In the genomic region with DNA sequence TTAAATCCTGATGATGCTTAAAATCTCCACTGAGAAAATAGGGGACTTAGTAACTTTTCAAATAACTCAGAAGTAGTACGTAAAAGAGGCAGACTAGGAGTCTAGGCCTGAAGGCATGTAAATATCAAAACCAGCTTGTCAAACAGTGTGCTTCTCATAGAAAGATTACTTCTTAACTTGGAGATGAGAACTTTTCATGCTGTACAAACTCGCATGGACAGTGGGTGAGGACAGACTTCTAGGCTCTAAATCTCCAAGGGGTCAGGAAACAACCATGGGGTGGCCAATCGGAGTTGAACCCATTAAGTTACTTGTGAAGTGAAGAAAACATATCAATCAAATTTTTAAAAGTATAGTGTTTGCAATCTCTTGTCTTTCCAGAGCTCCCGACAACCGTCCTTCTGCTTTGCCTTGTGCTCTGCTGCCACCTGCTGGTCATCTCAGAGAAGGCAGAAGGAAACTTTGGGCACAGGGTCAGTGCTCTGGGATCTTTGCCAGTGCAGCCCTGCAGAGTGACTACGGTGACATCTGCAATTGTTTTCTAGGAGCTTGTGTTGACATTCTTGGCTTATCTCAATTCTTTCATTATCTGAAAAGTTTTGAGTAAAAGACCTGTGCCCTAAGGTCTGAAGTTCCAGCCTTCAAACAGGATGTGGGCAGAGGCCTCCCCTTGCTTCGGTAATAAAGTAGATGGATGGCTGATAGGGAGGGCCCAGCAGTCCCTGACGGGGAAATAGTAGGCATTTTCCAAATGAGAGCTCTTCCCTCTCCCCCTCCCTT, we compare ENCODE assay signal across 1 cellular context.
TF ChIP-seq lines count a peak whose summit lies in the region.

No MANE protein-coding gene starts in this region.

TF ChIP-seq in K562, 482 proteins besides CTCF, POLR2A, EP300 and RAD21 (continued from another document and continues in another):
- TF ChIP-seq, protein P1, sequence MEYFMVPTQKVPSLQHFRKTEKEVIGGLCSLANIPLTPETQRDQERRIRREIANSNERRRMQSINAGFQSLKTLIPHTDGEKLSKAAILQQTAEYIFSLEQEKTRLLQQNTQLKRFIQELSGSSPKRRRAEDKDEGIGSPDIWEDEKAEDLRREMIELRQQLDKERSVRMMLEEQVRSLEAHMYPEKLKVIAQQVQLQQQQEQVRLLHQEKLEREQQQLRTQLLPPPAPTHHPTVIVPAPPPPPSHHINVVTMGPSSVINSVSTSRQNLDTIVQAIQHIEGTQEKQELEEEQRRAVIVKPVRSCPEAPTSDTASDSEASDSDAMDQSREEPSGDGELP (CRISPR knock-in tag; IDR thresholded peaks at IDR 0.05; ENCODE audit: borderline replicate concordance) = peak; percentile 59; the same call in 1 of the 2 replicates
- peak in 1 of 2 experiments; percentile 92; a peak in 2 of 4 replicates for TF ChIP-seq RCOR1 (IDR thresholded peaks at IDR 0.05; ENCODE audit: borderline replicate concordance in 1 of 2, low read depth in 2 of 2, low read length in 2 of 2)
- TF ChIP-seq ZNF76 (CRISPR knock-in tag; IDR thresholded peaks at IDR 0.05; ENCODE audit: borderline replicate concordance) = no peak
- TF ChIP-seq MBD2 (IDR thresholded peaks at IDR 0.05; ENCODE audit: borderline replicate concordance, low read depth) = no peak
- TF ChIP-seq LCOR (CRISPR knock-in tag; IDR thresholded peaks at IDR 0.05) = peak; percentile 83; the same call in 1 of the 2 replicates
- no peak for TF ChIP-seq SREBF1 (IDR thresholded peaks at IDR 0.05; ENCODE audit: borderline replicate concordance, low read depth, low read length)
- peak; percentile 85 for TF ChIP-seq ETV1 (tag; conservative IDR thresholded peaks at IDR 0.05; ENCODE audit: low read depth)
- TF ChIP-seq HOMEZ (CRISPR knock-in tag; IDR thresholded peaks at IDR 0.05) = no peak
- no peak for TF ChIP-seq NFE2L1 (tag; IDR thresholded peaks at IDR 0.05; ENCODE audit: borderline replicate concordance, low read depth)
- TF ChIP-seq ZNF354B (CRISPR knock-in tag; IDR thresholded peaks at IDR 0.05) = no peak
- 0 out of 2 replicates have a peak, but pooled peaks have one; percentile 14 for TF ChIP-seq ZBTB12 (CRISPR knock-in tag; IDR thresholded peaks at IDR 0.05)
- TF ChIP-seq, protein P2, sequence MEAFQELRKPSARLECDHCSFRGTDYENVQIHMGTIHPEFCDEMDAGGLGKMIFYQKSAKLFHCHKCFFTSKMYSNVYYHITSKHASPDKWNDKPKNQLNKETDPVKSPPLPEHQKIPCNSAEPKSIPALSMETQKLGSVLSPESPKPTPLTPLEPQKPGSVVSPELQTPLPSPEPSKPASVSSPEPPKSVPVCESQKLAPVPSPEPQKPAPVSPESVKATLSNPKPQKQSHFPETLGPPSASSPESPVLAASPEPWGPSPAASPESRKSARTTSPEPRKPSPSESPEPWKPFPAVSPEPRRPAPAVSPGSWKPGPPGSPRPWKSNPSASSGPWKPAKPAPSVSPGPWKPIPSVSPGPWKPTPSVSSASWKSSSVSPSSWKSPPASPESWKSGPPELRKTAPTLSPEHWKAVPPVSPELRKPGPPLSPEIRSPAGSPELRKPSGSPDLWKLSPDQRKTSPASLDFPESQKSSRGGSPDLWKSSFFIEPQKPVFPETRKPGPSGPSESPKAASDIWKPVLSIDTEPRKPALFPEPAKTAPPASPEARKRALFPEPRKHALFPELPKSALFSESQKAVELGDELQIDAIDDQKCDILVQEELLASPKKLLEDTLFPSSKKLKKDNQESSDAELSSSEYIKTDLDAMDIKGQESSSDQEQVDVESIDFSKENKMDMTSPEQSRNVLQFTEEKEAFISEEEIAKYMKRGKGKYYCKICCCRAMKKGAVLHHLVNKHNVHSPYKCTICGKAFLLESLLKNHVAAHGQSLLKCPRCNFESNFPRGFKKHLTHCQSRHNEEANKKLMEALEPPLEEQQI (IDR thresholded peaks at IDR 0.05) = peak; percentile 42; the same call in 1 of the 2 replicates
- no peak for TF ChIP-seq NR2C1 (IDR thresholded peaks at IDR 0.05)
- TF ChIP-seq NR2C1 (tag; IDR thresholded peaks at IDR 0.05) = peak; percentile 39; the same call in 1 of the 2 replicates
- TF ChIP-seq, protein P3, sequence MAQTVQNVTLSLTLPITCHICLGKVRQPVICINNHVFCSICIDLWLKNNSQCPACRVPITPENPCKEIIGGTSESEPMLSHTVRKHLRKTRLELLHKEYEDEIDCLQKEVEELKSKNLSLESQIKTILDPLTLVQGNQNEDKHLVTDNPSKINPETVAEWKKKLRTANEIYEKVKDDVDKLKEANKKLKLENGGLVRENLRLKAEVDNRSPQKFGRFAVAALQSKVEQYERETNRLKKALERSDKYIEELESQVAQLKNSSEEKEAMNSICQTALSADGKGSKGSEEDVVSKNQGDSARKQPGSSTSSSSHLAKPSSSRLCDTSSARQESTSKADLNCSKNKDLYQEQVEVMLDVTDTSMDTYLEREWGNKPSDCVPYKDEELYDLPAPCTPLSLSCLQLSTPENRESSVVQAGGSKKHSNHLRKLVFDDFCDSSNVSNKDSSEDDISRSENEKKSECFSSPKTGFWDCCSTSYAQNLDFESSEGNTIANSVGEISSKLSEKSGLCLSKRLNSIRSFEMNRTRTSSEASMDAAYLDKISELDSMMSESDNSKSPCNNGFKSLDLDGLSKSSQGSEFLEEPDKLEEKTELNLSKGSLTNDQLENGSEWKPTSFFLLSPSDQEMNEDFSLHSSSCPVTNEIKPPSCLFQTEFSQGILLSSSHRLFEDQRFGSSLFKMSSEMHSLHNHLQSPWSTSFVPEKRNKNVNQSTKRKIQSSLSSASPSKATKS (CRISPR knock-in tag; IDR thresholded peaks at IDR 0.05) = no peak
- TF ChIP-seq MYBL2 (IDR thresholded peaks at IDR 0.05; ENCODE audit: low read depth) = no peak
- TF ChIP-seq MYBL2 (CRISPR knock-in tag; IDR thresholded peaks at IDR 0.05; ENCODE audit: borderline replicate concordance) = no peak
- TF ChIP-seq, protein P4, sequence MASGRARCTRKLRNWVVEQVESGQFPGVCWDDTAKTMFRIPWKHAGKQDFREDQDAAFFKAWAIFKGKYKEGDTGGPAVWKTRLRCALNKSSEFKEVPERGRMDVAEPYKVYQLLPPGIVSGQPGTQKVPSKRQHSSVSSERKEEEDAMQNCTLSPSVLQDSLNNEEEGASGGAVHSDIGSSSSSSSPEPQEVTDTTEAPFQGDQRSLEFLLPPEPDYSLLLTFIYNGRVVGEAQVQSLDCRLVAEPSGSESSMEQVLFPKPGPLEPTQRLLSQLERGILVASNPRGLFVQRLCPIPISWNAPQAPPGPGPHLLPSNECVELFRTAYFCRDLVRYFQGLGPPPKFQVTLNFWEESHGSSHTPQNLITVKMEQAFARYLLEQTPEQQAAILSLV (tag; IDR thresholded peaks at IDR 0.05) = no peak
- no peak for TF ChIP-seq ZBTB11 (CRISPR knock-in tag; IDR thresholded peaks at IDR 0.05)
- TF ChIP-seq STAG1 (CRISPR knock-in tag; IDR thresholded peaks at IDR 0.05; ENCODE audit: borderline replicate concordance) = peak; percentile 91
- TF ChIP-seq, protein P5, sequence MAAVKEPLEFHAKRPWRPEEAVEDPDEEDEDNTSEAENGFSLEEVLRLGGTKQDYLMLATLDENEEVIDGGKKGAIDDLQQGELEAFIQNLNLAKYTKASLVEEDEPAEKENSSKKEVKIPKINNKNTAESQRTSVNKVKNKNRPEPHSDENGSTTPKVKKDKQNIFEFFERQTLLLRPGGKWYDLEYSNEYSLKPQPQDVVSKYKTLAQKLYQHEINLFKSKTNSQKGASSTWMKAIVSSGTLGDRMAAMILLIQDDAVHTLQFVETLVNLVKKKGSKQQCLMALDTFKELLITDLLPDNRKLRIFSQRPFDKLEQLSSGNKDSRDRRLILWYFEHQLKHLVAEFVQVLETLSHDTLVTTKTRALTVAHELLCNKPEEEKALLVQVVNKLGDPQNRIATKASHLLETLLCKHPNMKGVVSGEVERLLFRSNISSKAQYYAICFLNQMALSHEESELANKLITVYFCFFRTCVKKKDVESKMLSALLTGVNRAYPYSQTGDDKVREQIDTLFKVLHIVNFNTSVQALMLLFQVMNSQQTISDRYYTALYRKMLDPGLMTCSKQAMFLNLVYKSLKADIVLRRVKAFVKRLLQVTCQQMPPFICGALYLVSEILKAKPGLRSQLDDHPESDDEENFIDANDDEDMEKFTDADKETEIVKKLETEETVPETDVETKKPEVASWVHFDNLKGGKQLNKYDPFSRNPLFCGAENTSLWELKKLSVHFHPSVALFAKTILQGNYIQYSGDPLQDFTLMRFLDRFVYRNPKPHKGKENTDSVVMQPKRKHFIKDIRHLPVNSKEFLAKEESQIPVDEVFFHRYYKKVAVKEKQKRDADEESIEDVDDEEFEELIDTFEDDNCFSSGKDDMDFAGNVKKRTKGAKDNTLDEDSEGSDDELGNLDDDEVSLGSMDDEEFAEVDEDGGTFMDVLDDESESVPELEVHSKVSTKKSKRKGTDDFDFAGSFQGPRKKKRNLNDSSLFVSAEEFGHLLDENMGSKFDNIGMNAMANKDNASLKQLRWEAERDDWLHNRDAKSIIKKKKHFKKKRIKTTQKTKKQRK (IDR thresholded peaks at IDR 0.05; ENCODE audit: borderline replicate concordance, low read depth, low read length) = no peak
- TF ChIP-seq MEF2A (IDR thresholded peaks at IDR 0.05; ENCODE audit: control insufficient read depth, low read depth, low read length) = no peak
- TF ChIP-seq MYNN (IDR thresholded peaks at IDR 0.05) = 0 out of 2 replicates have a peak, but pooled peaks have one; percentile 13
- TF ChIP-seq MYNN (CRISPR knock-in tag; IDR thresholded peaks at IDR 0.05) = no peak
- no peak for TF ChIP-seq ZNF507 (tag; conservative IDR thresholded peaks at IDR 0.05)
- TF ChIP-seq KDM1A (IDR thresholded peaks at IDR 0.05) = peak; percentile 50; a peak in 2 of 4 replicates
- no peak for TF ChIP-seq POLR3A (IDR thresholded peaks at IDR 0.05; ENCODE audit: borderline replicate concordance, extremely low read depth, insufficient read depth, insufficient read length)
- no peak for TF ChIP-seq TGIF2 (CRISPR knock-in tag; IDR thresholded peaks at IDR 0.05)
- no peak for TF ChIP-seq CEBPG (CRISPR knock-in tag; IDR thresholded peaks at IDR 0.05)
- peak in 1 of 2 experiments; percentile 49; a peak in 1 of 4 replicates for TF ChIP-seq CEBPG (tag; conservative IDR thresholded peaks at IDR 0.05 in 1 of 2, IDR thresholded peaks at IDR 0.05 in 1 of 2)
- TF ChIP-seq ZNF174 (CRISPR knock-in tag; IDR thresholded peaks at IDR 0.05) = no peak
- TF ChIP-seq ZNF146 (CRISPR knock-in tag; IDR thresholded peaks at IDR 0.05; ENCODE audit: unreplicated experiment) = no peak
- TF ChIP-seq HDAC8 (tag; IDR thresholded peaks at IDR 0.05) = no peak
- no peak for TF ChIP-seq ZNF274 (IDR thresholded peaks at IDR 0.05; ENCODE audit: borderline replicate concordance, low read depth, low read length)
- TF ChIP-seq ZNF644 (tag; IDR thresholded peaks at IDR 0.05; ENCODE audit: low read depth) = no peak
- TF ChIP-seq TAF7 (tag; IDR thresholded peaks at IDR 0.05) = no peak
- peak; percentile 53 for TF ChIP-seq CBFA2T3 (IDR thresholded peaks at IDR 0.05)
- peak; percentile 70; the same call in 1 of the 2 replicates for TF ChIP-seq ZNF766 (CRISPR knock-in tag; conservative IDR thresholded peaks at IDR 0.05)
- no peak for TF ChIP-seq SMAD2 (IDR thresholded peaks at IDR 0.05; ENCODE audit: low read depth, low read length)
